Comparison of ENCODE assay signal across 1 cellular context in genomic region chr1:244314921-244315544, GRCh38.
TF ChIP-seq lines count a peak whose summit lies in the region.

No MANE protein-coding gene starts in this region.

TF ChIP-seq in K562, 482 proteins besides CTCF, POLR2A, EP300 and RAD21 (continued from another document):
- TF ChIP-seq HMBOX1 (IDR thresholded peaks at IDR 0.05) (no peak), TBL1XR1 (IDR thresholded peaks at IDR 0.05; ENCODE audit: low read length in 2 of 2) (no peak), TAF9B (IDR thresholded peaks at IDR 0.05; ENCODE audit: partially characterized antibody) (no peak), ZNF79 (CRISPR knock-in tag; IDR thresholded peaks at IDR 0.05; ENCODE audit: low read depth) (no peak), PML (IDR thresholded peaks at IDR 0.05; ENCODE audit: low read length) (no peak), ZKSCAN3 (CRISPR knock-in tag; IDR thresholded peaks at IDR 0.05) (no peak), ZNF41 (CRISPR knock-in tag; conservative IDR thresholded peaks at IDR 0.05) (no peak), SP1 (CRISPR knock-in tag; IDR thresholded peaks at IDR 0.05) (no peak), BCOR (IDR thresholded peaks at IDR 0.05) (no peak), RBM17 (IDR thresholded peaks at IDR 0.05; ENCODE audit: borderline replicate concordance, low read depth, low read length) (no peak), ZNF583 (CRISPR knock-in tag; IDR thresholded peaks at IDR 0.05) (0 out of 2 replicates have a peak, but pooled peaks have one; percentile 40)
TF ChIP-seq in K562: peak in this region for 13.
